ENCODE assay signal across 1 cellular context in genomic region chr10:35185260-35186034, GRCh38.
TF ChIP-seq lines count a peak whose summit lies in the region.

No MANE protein-coding gene starts in this region.

TF ChIP-seq in WTC11, 78 proteins besides CTCF, POLR2A, EP300 and RAD21 (continued from another document):
- TF ChIP-seq AR (CRISPR knock-in tag; IDR thresholded peaks at IDR 0.05) (no peak), ATF6 (CRISPR knock-in tag; IDR thresholded peaks at IDR 0.05) (no peak), USF1 (CRISPR knock-in tag; IDR thresholded peaks at IDR 0.05) (no peak)
